7 cellular contexts compared by ENCODE assay signal in genomic region chr9:123524866-123525265, GRCh38.
"Had no signal": no experiment of that assay in that cellular context is flagged by ENCODE, and none has a peak within 500 bp of the region (broad histone marks: within the 10 kb centered on the region; RNA-seq: fewer than 3 reads in every experiment).

No MANE protein-coding gene starts in this region.

- FAIRE-seq: HTR-8/SVneo had no signal

- H3K9ac ChIP-seq: GM23248 had no signal

- H3K27ac Mint-ChIP-seq: IgD-negative memory B cell had no signal

- H3K4me1 Mint-ChIP-seq: IgD-negative memory B cell had no signal

- H3K27ac ChIP-seq: GM23248 had no signal

- H2AFZ ChIP-seq: GM23248 had no signal

- H3K4me3 ChIP-seq: GM23248 had no signal

- H3K27me3 Mint-ChIP-seq: IgD-negative memory B cell had no signal

- H3K4me3 Mint-ChIP-seq: IgD-negative memory B cell had no signal

- DNase-seq: GM23248, GOT3, H7, HCEC 1CT, KG1 had no signal
